In the genomic region with DNA sequence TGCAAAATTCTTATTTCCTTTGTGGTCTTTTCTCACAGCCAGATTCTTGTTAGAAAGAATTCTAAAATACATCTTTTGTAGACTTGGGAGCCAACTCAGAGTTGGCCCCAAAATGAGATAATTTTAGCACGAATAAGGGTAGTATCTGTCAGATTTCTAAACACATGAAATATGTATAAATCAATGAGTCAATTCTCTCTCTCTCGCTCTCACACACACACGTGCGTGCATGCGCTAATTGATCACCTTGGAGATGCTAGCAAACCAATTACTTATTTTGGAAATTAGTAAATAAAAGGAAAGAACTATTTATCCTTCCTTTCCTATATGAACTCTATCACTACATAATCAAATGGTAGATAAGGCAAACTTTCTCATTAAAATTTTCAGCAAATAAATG, we compare ENCODE assay signal across 16 cellular contexts. TPM values are rescaled to one million over a fixed set of nuclear protein-coding genes. Genes with fewer than 3 reads are reported as not detected.
DNase-seq lines count a peak whose midpoint lies in the region; ATAC-seq and TF ChIP-seq lines count a peak whose summit lies in the region.
"Had no signal": no experiment of that assay in that cellular context is flagged by ENCODE, and none has a peak within 500 bp of the region (broad histone marks: within the 10 kb centered on the region; RNA-seq: fewer than 3 reads in every experiment).

No MANE protein-coding gene starts in this region.

- H3K36me3 Mint-ChIP-seq in MCF 10A (ENCODE audit: insufficient read depth, unreplicated experiment): no peaks in the 10 kb centered on the region
- H3K36me3 Mint-ChIP-seq: activated naive CD4-positive, alpha-beta T cell treated with anti-CD3 and anti-CD28 coated beads, Interleukin-2, amount 50 U/mL, for 72 hours had no signal

- POLR2A ChIA-PET in MCF 10A (lab: Yijun Ruan, JAX): no interaction called here

- H3K27me3 Mint-ChIP-seq in MCF 10A (ENCODE audit: insufficient read depth, unreplicated experiment): no peaks in the 10 kb centered on the region

- TF ChIP-seq CTCF in MCF 10A (IDR thresholded peaks at IDR 0.05; ENCODE audit: unreplicated experiment): no peak

- H3K4me1 Mint-ChIP-seq in MCF 10A (ENCODE audit: insufficient read depth, unreplicated experiment): no peaks in the 10 kb centered on the region
- H3K4me1 Mint-ChIP-seq: stimulated activated naive CD8-positive, alpha-beta T cell treated with anti-CD3 and anti-CD28 coated beads, Interleukin-15, amount 100 ng/mL, for 72 hours had no signal

- ATAC-seq in GM19023 (IDR thresholded peaks at IDR 0.05; ENCODE audit: unreplicated experiment) (peak; percentile 16), GM21723 (IDR thresholded peaks at IDR 0.05; ENCODE audit: unreplicated experiment) (peak; percentile 16), HG03159 (IDR thresholded peaks at IDR 0.05; ENCODE audit: unreplicated experiment) (peak; percentile 12)
- ATAC-seq: activated CD4-positive, CD25-positive, alpha-beta regulatory T cell treated with anti-CD3 and anti-CD28 coated beads, Interleukin-2, amount 50 U/mL, for 24 hours; stimulated activated naive CD8-positive, alpha-beta T cell treated with anti-CD3 and anti-CD28 coated beads, Interleukin-15, amount 100 ng/mL, for 72 hours had no signal

- no TSS peak for BruUV-seq in MCF 10A (replicated peaks; lab: Mats Ljungman, UMichigan)

- no peak overlapping the region for H3K4me3 Mint-ChIP-seq in MCF 10A (ENCODE audit: unreplicated experiment)
- H3K4me3 Mint-ChIP-seq: activated T-helper 1 cell treated with anti-CD3 and anti-CD28 coated beads, Interleukin-12 subunit alpha, Interleukin-12 subunit beta, Interleukin-2, Interleukin-4 antibody, amounts not matched to agents 30 ng/mL and 10 ng/mL and 1 ng/mL, durations not matched to agents 14 hours and 24 hours and 36 hours; stimulated activated naive CD8-positive, alpha-beta T cell treated with anti-CD3 and anti-CD28 coated beads, Interleukin-15, amount 100 ng/mL, for 72 hours had no signal

- no peak overlapping the region for H3K27ac Mint-ChIP-seq in MCF 10A (ENCODE audit: low read depth, unreplicated experiment)
- H3K27ac Mint-ChIP-seq: activated naive CD4-positive, alpha-beta T cell treated with anti-CD3 and anti-CD28 coated beads, Interleukin-2, amount 50 U/mL, for 72 hours; activated T-helper 1 cell treated with anti-CD3 and anti-CD28 coated beads, Interleukin-12 subunit alpha, Interleukin-12 subunit beta, Interleukin-2, Interleukin-4 antibody, amounts not matched to agents 30 ng/mL and 10 ng/mL and 1 ng/mL, durations not matched to agents 14 hours and 24 hours and 36 hours; progenitor cell of endocrine pancreas; stimulated activated naive CD8-positive, alpha-beta T cell treated with anti-CD3 and anti-CD28 coated beads, Interleukin-15, amount 100 ng/mL, for 72 hours had no signal

- CTCF ChIA-PET in MCF 10A (lab: Yijun Ruan, JAX): no interaction called here

- intact Hi-C loops in MCF 10A (cut with micrococcal nuclease): no loop called here

- no peaks in the 10 kb centered on the region for H3K9me3 Mint-ChIP-seq in MCF 10A (ENCODE audit: unreplicated experiment)
- H3K9me3 Mint-ChIP-seq: activated naive CD4-positive, alpha-beta T cell treated with anti-CD3 and anti-CD28 coated beads, Interleukin-2, amount 50 U/mL, for 72 hours; activated T-helper 1 cell treated with anti-CD3 and anti-CD28 coated beads, Interleukin-12 subunit alpha, Interleukin-12 subunit beta, Interleukin-2, Interleukin-4 antibody, amounts not matched to agents 30 ng/mL and 10 ng/mL and 1 ng/mL, durations not matched to agents 14 hours and 24 hours and 36 hours; stimulated activated naive CD8-positive, alpha-beta T cell treated with anti-CD3 and anti-CD28 coated beads, Interleukin-15, amount 100 ng/mL, for 72 hours had no signal

- DNase-seq in inferior parietal cortex (ENCODE audit: extremely low spot score) (peak; percentile 11), NCI-H748 (lab: John Stamatoyannopoulos, UW; ENCODE audit: unreplicated experiment) (no peak), MCF 10A (ENCODE audit: unreplicated experiment) (no peak), foreskin melanocyte (no peak)
- DNase-seq: glutamatergic neuron; left ventricle myocardium inferior; NCI-H2029; stimulated activated naive CD8-positive, alpha-beta T cell treated with anti-CD3 and anti-CD28 coated beads, Interleukin-15, amount 100 ng/mL, for 72 hours; trophoblast cell had no signal

RNA-seq across cellular contexts. Expression of gene PIK3R4, which starts 32.9 kb away (rescaled TPM):
- total RNA-seq in MCF 10A (2022): 13.9 and 16.2 TPM in 2 replicates
